16 cellular contexts compared by ENCODE assay signal in the genomic region with DNA sequence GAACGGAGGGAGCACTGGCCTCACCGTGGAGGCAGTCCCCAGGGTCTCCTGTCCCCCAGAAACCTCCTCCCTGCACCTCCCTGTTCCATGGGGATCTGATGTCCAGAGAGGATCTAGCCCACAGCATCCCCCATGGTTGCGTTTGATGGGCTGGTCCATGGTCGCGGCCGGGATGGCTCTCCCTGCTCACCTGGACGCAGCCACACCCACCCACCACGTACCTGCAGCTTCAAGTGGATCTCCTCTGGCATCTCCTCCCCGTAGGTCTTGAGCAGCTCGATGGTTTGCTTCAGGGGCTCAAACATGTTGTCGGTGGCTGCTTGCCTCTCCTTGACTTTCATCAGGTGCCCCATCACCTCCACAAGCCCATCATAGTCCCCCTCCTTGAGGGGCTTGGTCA. TPM values are rescaled to one million over a fixed set of nuclear protein-coding genes. Genes with fewer than 3 reads are reported as not detected.
"Had no signal": no experiment of that assay in that cellular context is flagged by ENCODE, and none has a peak within 500 bp of the region (broad histone marks: within the 10 kb centered on the region; RNA-seq: fewer than 3 reads in every experiment).

No MANE protein-coding gene starts in this region.

- H3K4me3 Mint-ChIP-seq: naive thymus-derived CD4-positive, alpha-beta T cell; nephron progenitor cell had no signal

- H3K4me1 ChIP-seq: colonic mucosa had no signal

- DNase-seq: erythroblast; foreskin melanocyte; left ventricle myocardium superior; mammary epithelial cell; naive thymus-derived CD4-positive, alpha-beta T cell; nephron progenitor cell; stimulated activated CD4-positive, alpha-beta T cell treated with anti-CD3 and anti-CD28 coated beads, Interleukin-12 subunit alpha, Interleukin-12 subunit beta, amount 100 ng/mL, for 4 hours; stimulated activated naive CD4-positive, alpha-beta T cell; trophoblast cell had no signal

- H3K27ac ChIP-seq: colonic mucosa, hepatocyte, neutrophil, stomach, thoracic aorta had no signal

- H3K9me3 ChIP-seq: colonic mucosa, neutrophil, stomach, thoracic aorta had no signal

- H3K27ac Mint-ChIP-seq: naive thymus-derived CD4-positive, alpha-beta T cell; nephron progenitor cell had no signal

- H3K4me3 ChIP-seq: colonic mucosa, hepatocyte, stomach, thoracic aorta had no signal

- H3K36me3 Mint-ChIP-seq: naive thymus-derived CD4-positive, alpha-beta T cell had no signal

- H3K27me3 ChIP-seq: colonic mucosa, hepatocyte, neutrophil had no signal

- H3K9me3 Mint-ChIP-seq: naive thymus-derived CD4-positive, alpha-beta T cell had no signal

- H3K36me3 ChIP-seq: colonic mucosa, neutrophil, stomach, thoracic aorta had no signal

- ATAC-seq: left ventricle myocardium superior; naive thymus-derived CD4-positive, alpha-beta T cell had no signal

RNA-seq across cellular contexts. Expression of a gene that starts 47.9 kb away (rescaled TPM):
- total RNA-seq: endothelial cell of umbilical vein, left colon, left ventricle myocardium superior had no signal
